In genomic region chr13:110262082-110262436, GRCh38 we compare ENCODE assay signal across 2 cellular contexts.
TF ChIP-seq lines count a peak whose summit lies in the region.

No MANE protein-coding gene starts in this region.

TF ChIP-seq in GM23338, 12 proteins besides CTCF, POLR2A, EP300 and RAD21:
- TF ChIP-seq STAT1 (IDR thresholded peaks at IDR 0.05; ENCODE audit: unreplicated experiment) = no peak
- no peak for TF ChIP-seq EZH2phosphoT487 (IDR thresholded peaks at IDR 0.05; ENCODE audit: unreplicated experiment)
- TF ChIP-seq ZNF462 (CRISPR knock-in tag; IDR thresholded peaks at IDR 0.05) = no peak
- TF ChIP-seq NANOG (IDR thresholded peaks at IDR 0.05; ENCODE audit: borderline replicate concordance) = no peak

TF ChIP-seq in H1, 55 proteins besides CTCF, POLR2A, EP300 and RAD21:
- TF ChIP-seq CHD7 (IDR thresholded peaks at IDR 0.05; ENCODE audit: insufficient replicate concordance, low read length) (no peak), E2F6 (IDR thresholded peaks at IDR 0.05) (no peak), NRF1 (IDR thresholded peaks at IDR 0.05; ENCODE audit: low read depth, low read length) (no peak), KDM1A (IDR thresholded peaks at IDR 0.05; ENCODE audit: borderline replicate concordance, low read length) (no peak), TBP (IDR thresholded peaks at IDR 0.05; ENCODE audit: low read depth, low read length) (no peak), TCF12 (IDR thresholded peaks at IDR 0.05; ENCODE audit: low read depth, low read length) (no peak)
TF ChIP-seq in H1: peak in this region for 0.
